Comparison of ENCODE assay signal across 9 cellular contexts in genomic region chr10:93815304-93816091, GRCh38. TPM values are rescaled to one million over a fixed set of nuclear protein-coding genes. Genes with fewer than 3 reads are reported as not detected.
DNase-seq lines count a peak whose midpoint lies in the region; ATAC-seq and TF ChIP-seq lines count a peak whose summit lies in the region.
"Had no signal": no experiment of that assay in that cellular context is flagged by ENCODE, and none has a peak within 500 bp of the region (broad histone marks: within the 10 kb centered on the region; RNA-seq: fewer than 3 reads in every experiment).

No MANE protein-coding gene starts in this region.

- H3K27ac Mint-ChIP-seq in endodermal cell: no peak overlapping the region
- H3K27ac Mint-ChIP-seq: activated B cell treated with CpG ODN at 0.5 μM for 24 hours had no signal

- peaks cover 7% of the 10 kb centered on the region for H3K27me3 ChIP-seq in endodermal cell (ENCODE audit: control insufficient read depth, insufficient read depth, low read length, poor library complexity, severe bottlenecking)

- H3K27me3 Mint-ChIP-seq in endodermal cell (ENCODE audit: insufficient read depth): peaks cover 19% of the 10 kb centered on the region

- no peak overlapping the region for H3K27ac ChIP-seq in endodermal cell (ENCODE audit: low read depth, low read length)

- no peak overlapping the region for H3K4me3 ChIP-seq in endodermal cell (ENCODE audit: low read length)

- H3K36me3 ChIP-seq in endodermal cell (ENCODE audit: control insufficient read depth, insufficient read depth, low read length): no peaks in the 10 kb centered on the region

- H3K9me3 ChIP-seq in endodermal cell (ENCODE audit: control insufficient read depth, low read length): no peaks in the 10 kb centered on the region

- no peak overlapping the region for H3K4me3 Mint-ChIP-seq in endodermal cell
- H3K4me3 Mint-ChIP-seq: activated B cell treated with CpG ODN at 0.5 μM for 24 hours had no signal

- TF ChIP-seq CTCF in GM13977 (IDR thresholded peaks at IDR 0.05; ENCODE audit: extremely low read depth, insufficient read depth, missing control alignments): peak; percentile 16
- peak; percentile 57 for TF ChIP-seq CTCF in endodermal cell (conservative IDR thresholded peaks at IDR 0.05)

- no peak overlapping the region for H3K9ac ChIP-seq in endodermal cell (ENCODE audit: extremely low read depth, low read length, poor library complexity, severe bottlenecking)

- ATAC-seq in GM18517 (IDR thresholded peaks at IDR 0.05; ENCODE audit: unreplicated experiment) (no peak), HG02642 (IDR thresholded peaks at IDR 0.05; ENCODE audit: poor library complexity, unreplicated experiment) (no peak)

- H3K9me3 Mint-ChIP-seq in endodermal cell: peaks cover 4% of the 10 kb centered on the region

- WGBS in endodermal cell (ENCODE audit: insufficient coverage in 1 of 2, insufficient read length in 1 of 2), 2 experiments: 33 to 45% methylated on average over 8 to 9 of the region's 10 CpGs

- no peaks in the 10 kb centered on the region for H3K4me1 ChIP-seq in endodermal cell (ENCODE audit: control insufficient read depth, insufficient read depth, low read length)

- H3K4me1 Mint-ChIP-seq in endodermal cell: peaks cover 18% of the 10 kb centered on the region
- H3K4me1 Mint-ChIP-seq: activated B cell treated with CpG ODN at 0.5 μM for 24 hours had no signal

- DNase-seq in GM13977 (ENCODE audit: low spot score) (no peak), NCI-H69 (lab: John Stamatoyannopoulos, UW) (peak; percentile 6), endodermal cell (peak; percentile 72), renal cortical epithelial cell (ENCODE audit: low read depth) (peak; percentile 1)
- DNase-seq in activated CD4-positive, alpha-beta T cell treated with anti-CD3 and anti-CD28 coated beads, Interleukin-2, amount 50 U/mL, for 1 hour: no peak
- DNase-seq: activated B cell treated with CpG ODN at 0.5 μM for 24 hours had no signal

- H3K36me3 Mint-ChIP-seq in endodermal cell (ENCODE audit: low read depth): no peaks in the 10 kb centered on the region

- in situ Hi-C loops in GM13977 (cut with MboI; ENCODE audit: low pct_unique_long_range_greater_than_20kb, low sequenced_read_pairs, unreplicated experiment): loop anchor here (25.0 kb wide), 1 partner anchor 253 kb away; the partner anchor contains the start of gene FFAR4

RNA-seq across cellular contexts. Expression of gene LGI1, which starts 57.8 kb away (rescaled TPM):
- total RNA-seq in endodermal cell (1 to 10 TPM in 1 of 2 donors, under 1 TPM in 1; 0.60 to 2.6 TPM), renal cortical epithelial cell (not detected in 2 replicates)
- polyA plus RNA-seq in endodermal cell (2013, experiment 1 of 2): 63.2 TPM
- polyA plus RNA-seq in endodermal cell (2013, experiment 2 of 2): 66.2 TPM
- total RNA-seq: activated B cell treated with CpG ODN at 0.5 μM for 24 hours had no signal
- polyA plus RNA-seq: keratinocyte had no signal

Comparison
In these comparisons a context has a peak if more than half of its experiments do, and no peak if none do; other contexts are left out.
1. DNase-seq: peak in NCI-H69 (single experiment), endodermal cell (single experiment) and renal cortical epithelial cell (single experiment); none in GM13977 (single experiment) and activated CD4-positive, alpha-beta T cell treated with anti-CD3 and anti-CD28 coated beads, Interleukin-2, amount 50 U/mL, for 1 hour (single experiment).